25 cellular contexts compared by ENCODE assay signal in genomic region chr2:65403529-65403915, GRCh38.
"Had no signal": no experiment of that assay in that cellular context is flagged by ENCODE, and none has a peak within 500 bp of the region (broad histone marks: within the 10 kb centered on the region; RNA-seq: fewer than 3 reads in every experiment).

No MANE protein-coding gene starts in this region.

- H3K4me3 ChIP-seq: adrenal gland, body of pancreas, cardiac muscle cell, colonic mucosa, esophagus squamous epithelium, right lobe of liver, testis had no signal

- H3K36me3 Mint-ChIP-seq: activated naive CD8-positive, alpha-beta T cell had no signal

- ATAC-seq: activated CD4-positive, CD25-positive, alpha-beta regulatory T cell treated with anti-CD3 and anti-CD28 coated beads, Interleukin-2, amount 50 U/mL, for 24 hours; body of pancreas; left colon; stimulated activated naive CD8-positive, alpha-beta T cell treated with anti-CD3 and anti-CD28 coated beads, Interleukin-15, Interleukin-2, amounts not matched to agents 100 U/mL and 50 U/mL, for 24 hours had no signal

- H3K27ac ChIP-seq: adrenal gland, body of pancreas, cardiac muscle cell, colonic mucosa, epithelial cell of prostate, esophagus squamous epithelium, testis had no signal

- H3K4me3 Mint-ChIP-seq: activated naive CD8-positive, alpha-beta T cell; nephron had no signal

- H3K4me1 ChIP-seq: testis had no signal

- H3K27ac Mint-ChIP-seq: activated naive CD8-positive, alpha-beta T cell had no signal

- H3K36me3 ChIP-seq: adrenal gland, cardiac muscle cell, colonic mucosa, esophagus squamous epithelium, right lobe of liver had no signal

- H3K27me3 ChIP-seq: adrenal gland, body of pancreas, cardiac muscle cell, colonic mucosa, esophagus squamous epithelium, right lobe of liver, testis had no signal

- H3K9me3 Mint-ChIP-seq: nephron had no signal

- DNase-seq: activated CD4-positive, alpha-beta T cell treated with anti-CD3 and anti-CD28 coated beads for 48 hours; activated CD4-positive, alpha-beta T cell treated with anti-CD3 and anti-CD28 coated beads, Interleukin-2, amount 50 U/mL, for 48 hours; activated CD8-positive, alpha-beta memory T cell treated with anti-CD3 and anti-CD28 coated beads for 24 hours; activated effector memory CD4-positive, alpha-beta T cell treated with Interleukin-2 at 50 U/mL for 16 hours; activated naive CD4-positive, alpha-beta T cell treated with Interleukin-2 at 50 U/mL for 16 hours; adrenal gland; aorta; body of pancreas; cerebellar nuclear complex; colonic mucosa; effector CD8-positive, alpha-beta T cell; esophagus squamous epithelium; glutamatergic neuron; left colon; mammary epithelial cell; right lobe of liver; stimulated activated CD4-positive, alpha-beta T cell treated with anti-CD3 and anti-CD28 coated beads, Interleukin-2, amount 100 ng/mL, for 48 hours; stimulated activated naive CD8-positive, alpha-beta T cell treated with anti-CD3 and anti-CD28 coated beads, Interleukin-15, Interleukin-2, amounts not matched to agents 100 U/mL and 50 U/mL, for 24 hours; testis; trophoblast cell had no signal

- H3K9me3 ChIP-seq: adrenal gland, colonic mucosa, esophagus squamous epithelium, right lobe of liver, testis had no signal
